1 cellular context compared by ENCODE assay signal in genomic region chr1:117008675-117009074, GRCh38.
TF ChIP-seq lines count a peak whose summit lies in the region.

No MANE protein-coding gene starts in this region.

TF ChIP-seq in K562, 482 proteins besides CTCF, POLR2A, EP300 and RAD21:
- TF ChIP-seq ZNF395 (CRISPR knock-in tag; IDR thresholded peaks at IDR 0.05) (no peak), SRSF1 (IDR thresholded peaks at IDR 0.05; ENCODE audit: low read depth, low read length) (no peak), TAF15 (IDR thresholded peaks at IDR 0.05; ENCODE audit: low read depth, low read length) (no peak), MBD1 (CRISPR knock-in tag; IDR thresholded peaks at IDR 0.05) (no peak), ZNF217 (CRISPR knock-in tag; IDR thresholded peaks at IDR 0.05) (no peak), IRF2 (CRISPR knock-in tag; IDR thresholded peaks at IDR 0.05) (no peak), NR2C1 (IDR thresholded peaks at IDR 0.05) (no peak), NR2C1 (tag; IDR thresholded peaks at IDR 0.05) (no peak), BACH1 (tag; IDR thresholded peaks at IDR 0.05) (no peak)
- TF ChIP-seq, protein P1, sequence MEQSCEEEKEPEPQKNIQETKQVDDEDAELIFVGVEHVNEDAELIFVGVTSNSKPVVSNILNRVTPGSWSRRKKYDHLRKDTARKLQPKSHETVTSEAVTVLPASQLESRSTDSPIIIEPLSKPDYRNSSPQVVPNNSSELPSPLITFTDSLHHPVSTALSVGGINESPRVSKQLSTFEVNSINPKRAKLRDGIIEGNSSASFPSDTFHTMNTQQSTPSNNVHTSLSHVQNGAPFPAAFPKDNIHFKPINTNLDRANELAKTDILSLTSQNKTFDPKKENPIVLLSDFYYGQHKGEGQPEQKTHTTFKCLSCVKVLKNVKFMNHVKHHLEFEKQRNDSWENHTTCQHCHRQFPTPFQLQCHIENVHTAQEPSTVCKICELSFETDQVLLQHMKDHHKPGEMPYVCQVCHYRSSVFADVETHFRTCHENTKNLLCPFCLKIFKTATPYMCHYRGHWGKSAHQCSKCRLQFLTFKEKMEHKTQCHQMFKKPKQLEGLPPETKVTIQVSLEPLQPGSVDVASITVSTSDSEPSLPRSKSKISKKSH (CRISPR knock-in tag; IDR thresholded peaks at IDR 0.05), result no peak
TF ChIP-seq in K562: peak in this region for 0.
